9 cellular contexts compared by ENCODE assay signal in the genomic region with DNA sequence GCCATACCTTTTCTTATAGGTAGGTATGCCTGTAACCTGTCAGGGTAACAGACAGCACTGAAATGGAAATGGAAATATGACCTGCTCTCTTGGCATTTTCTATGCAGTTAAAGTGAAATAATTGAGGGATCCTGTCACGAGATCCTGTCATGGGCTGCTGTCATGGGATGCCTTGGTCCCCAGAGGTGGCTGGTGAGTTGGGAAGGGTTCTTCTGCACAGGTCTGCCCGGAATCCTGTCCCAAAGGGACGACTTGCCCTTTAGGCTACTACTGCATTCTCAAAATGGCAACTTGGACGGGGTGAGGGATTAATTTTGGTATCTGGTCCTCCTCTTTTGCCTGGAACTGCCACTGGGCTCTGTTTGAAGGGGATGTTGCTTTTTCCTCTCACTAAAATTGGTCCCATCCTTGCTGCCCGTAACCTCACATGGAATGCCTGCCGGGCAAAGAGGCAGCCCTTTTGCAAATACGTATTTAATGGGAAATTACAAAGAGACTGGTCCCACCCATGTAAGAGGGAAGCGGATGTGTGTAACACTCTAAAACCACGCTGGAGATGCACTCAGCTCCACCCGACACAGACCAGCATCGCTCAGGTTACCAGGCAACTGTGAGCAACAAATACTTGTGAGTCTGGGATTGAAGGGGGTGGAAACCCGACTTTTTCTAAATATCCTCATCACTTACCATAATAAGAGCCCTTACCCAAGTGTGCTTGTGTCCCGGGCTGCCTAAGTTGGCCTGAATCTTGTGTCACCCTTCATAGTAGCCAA. TPM values are rescaled to one million over a fixed set of nuclear protein-coding genes. Genes with fewer than 3 reads are reported as not detected.
A peak's percentile ranks its signal among the peaks of the same experiment; 100 is the strongest.
DNase-seq lines count a peak whose midpoint lies in the region; ATAC-seq, FAIRE-seq and TF ChIP-seq lines count a peak whose summit lies in the region.
"Had no signal": no experiment of that assay in that cellular context is flagged by ENCODE, and none has a peak within 500 bp of the region (broad histone marks: within the 10 kb centered on the region; RNA-seq: fewer than 3 reads in every experiment).

No MANE protein-coding gene starts in this region.

- FAIRE-seq in GM12892 (lab: Jason Lieb, UNC), result no peak
- FAIRE-seq: colon had no signal

- H3K27me3 ChIP-seq in foreskin keratinocyte, result no peaks in the 10 kb centered on the region

- TF ChIP-seq CTCF in foreskin keratinocyte (conservative IDR thresholded peaks at IDR 0.05), result no peak

- peak; percentile 5 for ATAC-seq in foreskin keratinocyte

- H3K4me1 ChIP-seq in foreskin keratinocyte, result no peaks in the 10 kb centered on the region

- TF ChIP-seq POLR2A in GM12892 (IDR thresholded peaks at IDR 0.05; ENCODE audit: low read depth, low read length), result no peak

- no peak overlapping the region for H3K27ac ChIP-seq in foreskin keratinocyte

- peak; percentile 41 for DNase-seq in HCEC 1CT
- peak; percentile 42 for DNase-seq in activated CD8-positive, alpha-beta memory T cell treated with anti-CD3 and anti-CD28 coated beads, Interleukin-2, amount 50 U/mL, for 4 hours
- no peak for DNase-seq in foreskin keratinocyte
- DNase-seq in stimulated activated CD4-positive, alpha-beta T cell treated with anti-CD3 and anti-CD28 coated beads, Interleukin-2, amount 100 ng/mL, for 48 hours, result peak; percentile 23 to 37
- DNase-seq in GM12892 (ENCODE audit: insufficient read length), result no peak
- DNase-seq in NCI-H82 (lab: John Stamatoyannopoulos, UW), result no peak
- DNase-seq in NCI-H1092 (lab: John Stamatoyannopoulos, UW), result no peak
- DNase-seq in NCI-H1417 treated with DMSO at 0.1 percent for 48 hours (lab: John Stamatoyannopoulos, UW), result no peak

RNA-seq across cellular contexts. Expression of a gene that starts 47.5 kb away (rescaled TPM):
- total RNA-seq in foreskin keratinocyte, result 82.5 and 87.1 TPM in 2 replicates
- polyA plus RNA-seq in foreskin keratinocyte, result 32.8 and 37.3 TPM in 2 replicates
- polyA plus RNA-seq in GM12892 (2012; ENCODE audit: missing spikeins), result 3.0 TPM

Comparison
In these comparisons a context has a peak if more than half of its experiments do, and no peak if none do; other contexts are left out.
1. DNase-seq: peak in HCEC 1CT (single experiment), activated CD8-positive, alpha-beta memory T cell treated with anti-CD3 and anti-CD28 coated beads, Interleukin-2, amount 50 U/mL, for 4 hours (single experiment) and stimulated activated CD4-positive, alpha-beta T cell treated with anti-CD3 and anti-CD28 coated beads, Interleukin-2, amount 100 ng/mL, for 48 hours (2 of 2); none in foreskin keratinocyte (0 of 2), GM12892 (single experiment), NCI-H82 (single experiment), NCI-H1092 (single experiment) and NCI-H1417 treated with DMSO at 0.1 percent for 48 hours (single experiment).